In the genomic region with DNA sequence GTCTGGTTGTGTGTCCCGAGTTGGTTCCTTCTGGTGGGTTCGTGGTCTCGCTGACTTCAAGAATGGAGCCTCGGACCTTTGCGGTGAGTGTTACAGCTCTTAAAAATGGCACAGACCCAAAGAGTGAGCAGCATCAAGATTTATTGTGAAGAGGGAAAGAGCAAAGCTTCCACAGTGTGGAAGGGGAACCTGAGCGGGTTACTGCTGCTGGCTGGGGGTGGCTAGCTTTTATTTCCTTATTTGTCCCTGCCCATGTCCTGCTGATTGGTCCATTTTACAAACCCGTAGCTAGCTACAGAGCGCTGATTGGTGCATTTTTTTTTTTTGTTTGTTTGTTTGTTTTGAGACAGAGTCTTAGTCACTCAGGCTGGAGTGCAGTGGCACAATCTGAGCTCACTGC, we compare ENCODE assay signal across 26 cellular contexts. TPM values are rescaled to one million over a fixed set of nuclear protein-coding genes. Genes with fewer than 3 reads are reported as not detected.
DNase-seq lines count a peak whose midpoint lies in the region; ATAC-seq and TF ChIP-seq lines count a peak whose summit lies in the region.
"Had no signal": no experiment of that assay in that cellular context is flagged by ENCODE, and none has a peak within 500 bp of the region (broad histone marks: within the 10 kb centered on the region; RNA-seq: fewer than 3 reads in every experiment).

No MANE protein-coding gene starts in this region.

- no peaks in the 10 kb centered on the region for H3K4me1 ChIP-seq in endodermal cell (ENCODE audit: control insufficient read depth, insufficient read depth, low read length)
- no peaks in the 10 kb centered on the region for H3K4me1 ChIP-seq in psoas muscle
- H3K4me1 ChIP-seq: A549, BE2C had no signal

- no peaks in the 10 kb centered on the region for H3K9me3 ChIP-seq in endodermal cell (ENCODE audit: control insufficient read depth, low read length)
- H3K9me3 ChIP-seq in psoas muscle: no peaks in the 10 kb centered on the region
- H3K9me3 ChIP-seq: A549; BE2C; BLaER1 treated with 17β-estradiol and CSF1 and Interleukin-3, amounts not matched to agents 10 nM and 100 nM had no signal

- ATAC-seq in psoas muscle: no peak
- no peak for ATAC-seq in activated CD8-positive, alpha-beta T cell treated with anti-CD3 and anti-CD28 coated beads, Interleukin-2, amount 10 ng/mL, durations not matched to agents 7 days and 5 days
- ATAC-seq: A549 had no signal

- intact Hi-C loops in psoas muscle (cut with DNase I): loop anchor here in 1 of 2 donors (10.0 kb wide), 1 partner anchor 59 kb away; no protein-coding TSS in a partner anchor

- no peaks in the 10 kb centered on the region for H3K36me3 ChIP-seq in endodermal cell (ENCODE audit: control insufficient read depth, insufficient read depth, low read length)
- H3K36me3 ChIP-seq in psoas muscle (ENCODE audit: insufficient read depth in 1 of 2, low read depth in 1 of 2): no peaks in the 10 kb centered on the region
- H3K36me3 ChIP-seq: BE2C; BLaER1 treated with 17β-estradiol and CSF1 and Interleukin-3, amounts not matched to agents 10 nM and 100 nM had no signal

- H3K27ac ChIP-seq in endodermal cell (ENCODE audit: low read depth, low read length) (no peak overlapping the region), psoas muscle (no peak overlapping the region)
- H3K27ac ChIP-seq: A549; BLaER1 treated with 17β-estradiol and CSF1 and Interleukin-3, amounts not matched to agents 10 nM and 100 nM had no signal

- H3K4me1 Mint-ChIP-seq in endodermal cell: peaks cover 5% of the 10 kb centered on the region
- peaks cover 21% of the 10 kb centered on the region for H3K4me1 Mint-ChIP-seq in neural crest cell
- H3K4me1 Mint-ChIP-seq in activated CD8-positive, alpha-beta T cell treated with anti-CD3 and anti-CD28 coated beads, Interleukin-2, amount 10 ng/mL, durations not matched to agents 7 days and 5 days (ENCODE audit: low read depth): peaks cover 24% of the 10 kb centered on the region

- H3K27ac Mint-ChIP-seq in endodermal cell (no peak overlapping the region), neural crest cell (ENCODE audit: unreplicated experiment) (peak overlapping the region; percentile 40)
- H3K27ac Mint-ChIP-seq in activated CD8-positive, alpha-beta T cell treated with anti-CD3 and anti-CD28 coated beads, Interleukin-2, amount 10 ng/mL, durations not matched to agents 7 days and 5 days: no peak overlapping the region
- H3K27ac Mint-ChIP-seq: CD14-positive monocyte had no signal

- H3K4me3 Mint-ChIP-seq in endodermal cell: no peak overlapping the region
- H3K4me3 Mint-ChIP-seq in neural crest cell: no peak overlapping the region
- H3K4me3 Mint-ChIP-seq in activated CD8-positive, alpha-beta T cell treated with anti-CD3 and anti-CD28 coated beads, Interleukin-2, amount 10 ng/mL, durations not matched to agents 7 days and 5 days: no peak overlapping the region
- H3K4me3 Mint-ChIP-seq: CD4-positive, alpha-beta memory T cell had no signal

- H3K9ac ChIP-seq in endodermal cell (ENCODE audit: extremely low read depth, low read length, poor library complexity, severe bottlenecking): no peak overlapping the region
- H3K9ac ChIP-seq: BLaER1 treated with 17β-estradiol and CSF1 and Interleukin-3, amounts not matched to agents 10 nM and 100 nM had no signal

- DNase-seq in CD1c-positive myeloid dendritic cell (ENCODE audit: extremely low spot score) (peak; percentile 12), KBM-7 (peak; percentile 50), endodermal cell (peak; percentile 44), neural crest cell (ENCODE audit: low read depth, low spot score) (no peak), psoas muscle (no peak), NCI-H748 treated with DMSO at 0.1 percent for 48 hours (lab: John Stamatoyannopoulos, UW) (no peak), foreskin fibroblast (no peak)
- no peak for DNase-seq in activated CD8-positive, alpha-beta T cell treated with anti-CD3 and anti-CD28 coated beads, Interleukin-2, amount 10 ng/mL, durations not matched to agents 7 days and 5 days
- DNase-seq: 8988T; ACHN; AML-193; BE2C; Calu3; CD4-positive, alpha-beta memory T cell; COR-L47; DMS53; DMS79 treated with DMSO at 0.1 percent for 48 hours; GF-D8; H7; HCEC 1CT had no signal

- no peaks in the 10 kb centered on the region for H3K36me3 Mint-ChIP-seq in endodermal cell (ENCODE audit: low read depth)
- H3K36me3 Mint-ChIP-seq in neural crest cell (ENCODE audit: low read depth): no peaks in the 10 kb centered on the region
- no peaks in the 10 kb centered on the region for H3K36me3 Mint-ChIP-seq in activated CD8-positive, alpha-beta T cell treated with anti-CD3 and anti-CD28 coated beads, Interleukin-2, amount 10 ng/mL, durations not matched to agents 7 days and 5 days (ENCODE audit: low read depth)
- H3K36me3 Mint-ChIP-seq: CD14-positive monocyte; CD4-positive, alpha-beta memory T cell had no signal

- in situ Hi-C loops in KBM-7 (cut with MboI; ENCODE audit: low pct_unique_long_range_greater_than_20kb, low sequenced_read_pairs): no loop called here

- H3K9me3 Mint-ChIP-seq in endodermal cell: no peaks in the 10 kb centered on the region
- no peaks in the 10 kb centered on the region for H3K9me3 Mint-ChIP-seq in neural crest cell
- H3K9me3 Mint-ChIP-seq in activated CD8-positive, alpha-beta T cell treated with anti-CD3 and anti-CD28 coated beads, Interleukin-2, amount 10 ng/mL, durations not matched to agents 7 days and 5 days (ENCODE audit: insufficient read depth): no peaks in the 10 kb centered on the region
- H3K9me3 Mint-ChIP-seq: CD4-positive, alpha-beta memory T cell had no signal

- WGBS in endodermal cell (ENCODE audit: insufficient coverage in 1 of 2, insufficient read length in 1 of 2), 2 experiments: 93 to 96% methylated on average over 5 to 8 of the region's 8 CpGs
- 83 to 88% (median 86%) methylated on average over 8 of the region's 8 CpGs for WGBS in psoas muscle, 3 donors

- TF ChIP-seq CTCF in endodermal cell (conservative IDR thresholded peaks at IDR 0.05) (no peak), neural crest cell (conservative IDR thresholded peaks at IDR 0.05) (no peak), psoas muscle (IDR thresholded peaks at IDR 0.05) (no peak), foreskin fibroblast (IDR thresholded peaks at IDR 0.05; ENCODE audit: low read depth, low read length) (no peak)

- H3K4me3 ChIP-seq in endodermal cell (ENCODE audit: low read length) (no peak overlapping the region), psoas muscle (no peak overlapping the region), foreskin fibroblast (ENCODE audit: low read depth in 1 of 2, low read length in 2 of 2) (no peak overlapping the region)
- H3K4me3 ChIP-seq: A549; BLaER1 treated with 17β-estradiol and CSF1 and Interleukin-3, amounts not matched to agents 10 nM and 100 nM had no signal

- CTCF ChIA-PET in activated CD8-positive, alpha-beta T cell treated with anti-CD3 and anti-CD28 coated beads, Interleukin-2, amount 10 ng/mL, durations not matched to agents 7 days and 5 days (lab: Charles Lee): interaction anchor here (0.7 to 2.2 kb wide), 3 partner anchors 33 to 111 kb away, joined by 3 to 6 read pairs (median 4); no protein-coding TSS in a partner anchor

- H3K27me3 Mint-ChIP-seq in endodermal cell (ENCODE audit: insufficient read depth) (peaks cover 13% of the 10 kb centered on the region), neural crest cell (ENCODE audit: low read depth) (peaks cover 23% of the 10 kb centered on the region)
- H3K27me3 Mint-ChIP-seq in activated CD8-positive, alpha-beta T cell treated with anti-CD3 and anti-CD28 coated beads, Interleukin-2, amount 10 ng/mL, durations not matched to agents 7 days and 5 days (ENCODE audit: low read depth): peaks cover 36% of the 10 kb centered on the region

- peaks cover 9% of the 10 kb centered on the region for H3K27me3 ChIP-seq in endodermal cell (ENCODE audit: control insufficient read depth, insufficient read depth, low read length, poor library complexity, severe bottlenecking)
- peaks cover 0 to 12% (median 5%) of the 10 kb centered on the region in 3 donors for H3K27me3 ChIP-seq in psoas muscle (ENCODE audit: insufficient read depth in 3 of 3, low read length in 2 of 3)
- H3K27me3 ChIP-seq: BLaER1 treated with 17β-estradiol and CSF1 and Interleukin-3, amounts not matched to agents 10 nM and 100 nM had no signal

- POLR2A ChIA-PET in activated CD8-positive, alpha-beta T cell treated with anti-CD3 and anti-CD28 coated beads, Interleukin-2, amount 10 ng/mL, durations not matched to agents 7 days and 5 days (lab: Charles Lee): interaction anchor here (0.6 kb wide), 1 partner anchor 63 kb away, joined by 3 read pairs; no protein-coding TSS in a partner anchor

RNA-seq across cellular contexts. Expression of gene FGF6, which starts 29.3 kb away (rescaled TPM):
- total RNA-seq in endodermal cell: not detected
- polyA plus RNA-seq in endodermal cell (2013, experiment 1 of 2): not detected
- polyA plus RNA-seq in endodermal cell (2013, experiment 2 of 2): not detected
- not detected in 2 replicates for total RNA-seq in neural crest cell
- total RNA-seq in psoas muscle: 10 to 100 TPM in 2 of 4 donors, 1 to 10 TPM in 2; 3.9 to 27.1 (median 8.2) TPM
- 1 to 10 TPM in 1 of 3 donors, under 1 TPM in 1, not detected in 1; 0.61 to 1.2 TPM for polyA plus RNA-seq in psoas muscle
- not detected for total RNA-seq in activated CD8-positive, alpha-beta T cell treated with anti-CD3 and anti-CD28 coated beads, Interleukin-2, amount 10 ng/mL, durations not matched to agents 7 days and 5 days
- total RNA-seq: Calu3; CD4-positive, alpha-beta memory T cell; Daoy; G401; H1; H7 had no signal
- polyA plus RNA-seq: A549; CD14-positive monocyte; CD4-positive, alpha-beta memory T cell; H1 had no signal

RNA-seq across cellular contexts. Expression of gene FGF23, which starts 36.8 kb away (rescaled TPM):
- total RNA-seq in endodermal cell: under 1 TPM; 0.33 to 0.44 TPM
- polyA plus RNA-seq in endodermal cell (2013, experiment 1 of 2): 0.39 TPM
- 0.29 TPM for polyA plus RNA-seq in endodermal cell (2013, experiment 2 of 2)
- total RNA-seq in neural crest cell: 0.16 and 0.25 TPM in 2 replicates
- not detected for total RNA-seq in psoas muscle
- polyA plus RNA-seq in psoas muscle: not detected
- total RNA-seq in activated CD8-positive, alpha-beta T cell treated with anti-CD3 and anti-CD28 coated beads, Interleukin-2, amount 10 ng/mL, durations not matched to agents 7 days and 5 days: not detected
- total RNA-seq: Calu3; CD4-positive, alpha-beta memory T cell; Daoy; G401 had no signal
- polyA plus RNA-seq: A549; CD14-positive monocyte; CD4-positive, alpha-beta memory T cell had no signal

Comparison
In these comparisons a context has a peak if more than half of its experiments do, and no peak if none do; other contexts are left out.
1. DNase-seq: peak in CD1c-positive myeloid dendritic cell (single experiment), KBM-7 (single experiment) and endodermal cell (single experiment); none in neural crest cell (single experiment), psoas muscle (0 of 2), NCI-H748 treated with DMSO at 0.1 percent for 48 hours (single experiment), activated CD8-positive, alpha-beta T cell treated with anti-CD3 and anti-CD28 coated beads, Interleukin-2, amount 10 ng/mL, durations not matched to agents 7 days and 5 days (single experiment) and foreskin fibroblast (0 of 2).